Comparison of ENCODE assay signal across 8 cellular contexts in the genomic region with DNA sequence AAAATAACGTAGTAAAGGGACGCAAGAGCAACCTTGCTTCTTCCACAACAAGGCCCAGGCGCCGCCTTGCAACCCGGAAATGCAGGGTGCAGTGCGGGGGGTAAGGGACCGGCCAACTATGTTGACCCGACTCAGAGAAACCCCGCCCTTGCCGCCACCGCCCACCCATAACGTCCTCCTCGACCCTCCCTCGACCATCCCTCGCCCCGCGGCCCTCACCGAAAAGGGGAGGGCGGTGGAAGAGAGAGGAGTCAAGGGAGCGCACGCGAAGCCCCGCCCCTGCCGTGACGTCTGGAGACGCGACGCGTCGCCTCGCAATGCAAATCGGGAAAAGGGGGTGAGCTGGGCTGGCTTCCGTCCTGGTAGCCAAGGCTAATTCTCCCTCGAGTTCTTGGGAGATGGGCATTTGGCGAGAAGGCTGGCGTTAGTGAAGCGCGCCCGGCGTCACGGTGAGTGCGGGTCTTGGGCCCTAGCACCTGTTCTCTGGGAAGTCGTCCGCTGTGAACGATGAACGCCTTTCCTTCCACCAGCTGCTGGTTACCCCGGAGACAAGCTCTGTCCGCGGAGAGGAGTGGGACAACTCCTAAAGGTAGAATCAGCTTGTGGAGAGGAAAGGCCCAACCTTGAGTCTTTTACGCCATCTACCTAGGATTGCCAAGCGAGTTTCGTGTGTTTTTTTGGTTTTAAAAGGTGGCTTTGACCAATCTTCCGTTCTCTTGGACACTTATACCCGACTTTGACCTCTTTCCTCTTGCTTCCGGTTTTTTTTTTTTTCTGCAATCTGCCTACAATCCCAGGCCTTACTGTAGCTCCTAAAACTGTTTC. TPM values are rescaled to one million over a fixed set of nuclear protein-coding genes. Genes with fewer than 3 reads are reported as not detected.
A peak's percentile ranks its signal among the peaks of the same experiment; 100 is the strongest.
DNase-seq lines count a peak whose midpoint lies in the region; ATAC-seq and TF ChIP-seq lines count a peak whose summit lies in the region.

A gene (plus strand): TSS at position 340 of the 825 bp plus-strand sequence. CDS start 14,669 bp downstream, outside the sequence.

- H3K27me3 ChIP-seq in KMS-11 (ENCODE audit: insufficient read depth, low read depth), result no peaks in the 10 kb centered on the region
- no peaks in the 10 kb centered on the region for H3K27me3 ChIP-seq in Peyer's patch
- H3K27me3 ChIP-seq in muscle layer of colon (ENCODE audit: control insufficient read depth in 1 of 2, insufficient read depth in 2 of 2, low read length in 2 of 2), result no peaks in the 10 kb centered on the region

- H3K79me2 ChIP-seq in KMS-11 (ENCODE audit: insufficient read depth, low read depth), result peaks cover 47% of the 10 kb centered on the region

- H3K27ac ChIP-seq in KMS-11, result peak within 1 kb of the TSS; percentile 58
- H3K27ac ChIP-seq in Peyer's patch, result peak within 1 kb of the TSS; percentile 88 to 95 (median 94)
- H3K27ac ChIP-seq in muscle layer of colon (ENCODE audit: low read depth, low read length), result peak within 1 kb of the TSS; percentile 81

- peak; percentile 88 for DNase-seq in DMS53 treated with DMSO at 0.1 percent for 48 hours (lab: John Stamatoyannopoulos, UW; ENCODE audit: unreplicated experiment)
- DNase-seq in Peyer's patch, result peak; percentile 92 to 98 (median 97)
- DNase-seq in activated T-cell treated with anti-CD3 and anti-CD28 coated beads, Interleukin-2, amount 50 U/mL, for 48 hours, result peak; percentile 97
- peak; percentile 82 for DNase-seq in stimulated activated CD8-positive, alpha-beta memory T cell treated with anti-CD3 and anti-CD28 coated beads, Interleukin-7, amount 100 ng/mL, for 24 hours (ENCODE audit: low read depth)

- H2AFZ ChIP-seq in KMS-11 (ENCODE audit: low read depth), result peak within 1 kb of the TSS; percentile 92

- no peaks in the 10 kb centered on the region for H3K9me3 ChIP-seq in Peyer's patch
- no peaks in the 10 kb centered on the region for H3K9me3 ChIP-seq in muscle layer of colon (ENCODE audit: low read length)

- H3K4me3 ChIP-seq in KMS-11 (IDR thresholded peaks at IDR 0.05; ENCODE audit: insufficient read depth, low read depth, low read length) (no peak within 1 kb of the TSS), Peyer's patch (peak within 1 kb of the TSS; percentile 71 to 83 (median 80)), muscle layer of colon (ENCODE audit: low read depth in 1 of 2, low read length in 2 of 2) (peak within 1 kb of the TSS; percentile 83 to 95)

- peak; percentile 89 to 92 for TF ChIP-seq POLR2A in Peyer's patch (IDR thresholded peaks at IDR 0.05)

- H3K4me1 ChIP-seq in KMS-11 (ENCODE audit: low read depth, poor library complexity, severe bottlenecking), result peaks cover 18% of the 10 kb centered on the region
- peaks cover 0 to 16% (median 8%) of the 10 kb centered on the region in 4 donors for H3K4me1 ChIP-seq in Peyer's patch
- peaks cover 15% of the 10 kb centered on the region for H3K4me1 ChIP-seq in muscle layer of colon (ENCODE audit: insufficient read depth, low read length)

- H3K36me3 ChIP-seq in KMS-11 (ENCODE audit: insufficient read depth) (no peaks in the 10 kb centered on the region), Peyer's patch (no peaks in the 10 kb centered on the region), muscle layer of colon (ENCODE audit: insufficient read depth, low read length) (no peaks in the 10 kb centered on the region)

- no peaks in the 10 kb centered on the region for H4K20me1 ChIP-seq in KMS-11 (ENCODE audit: insufficient read depth)

- H3K9ac ChIP-seq in KMS-11, result peak within 1 kb of the TSS; percentile 65; the same call in 1 of the 2 replicates
- peak within 1 kb of the TSS; percentile 92 for H3K9ac ChIP-seq in muscle layer of colon (ENCODE audit: low read length)

- ATAC-seq in GM21737 (IDR thresholded peaks at IDR 0.05; ENCODE audit: unreplicated experiment) (peak; percentile 91), esophagus mucosa (peak; percentile 99)

- peak within 1 kb of the TSS; percentile 96 for H3K4me2 ChIP-seq in KMS-11

- no peak for TF ChIP-seq CTCF in KMS-11 (conservative IDR thresholded peaks at IDR 0.05; ENCODE audit: low read depth, low read length)
- TF ChIP-seq CTCF in Peyer's patch (IDR thresholded peaks at IDR 0.05), result no peak

RNA-seq across cellular contexts. Expression of the gene that starts here (rescaled TPM):
- 100 to 1,000 TPM in 1 of 4 donors, 10 to 100 TPM in 3; 49.9 to 130 (median 57.1) TPM for total RNA-seq in Peyer's patch
- total RNA-seq in esophagus mucosa, result 43.4 TPM
